19 cellular contexts compared by ENCODE assay signal in genomic region chr2:64598226-64598625, GRCh38. TPM values are rescaled to one million over a fixed set of nuclear protein-coding genes. Genes with fewer than 3 reads are reported as not detected.
A peak's percentile ranks its signal among the peaks of the same experiment; 100 is the strongest.
DNase-seq lines count a peak whose midpoint lies in the region; ATAC-seq, FAIRE-seq and TF ChIP-seq lines count a peak whose summit lies in the region.
"Had no signal": no experiment of that assay in that cellular context is flagged by ENCODE, and none has a peak within 500 bp of the region (broad histone marks: within the 10 kb centered on the region; RNA-seq: fewer than 3 reads in every experiment).

No MANE protein-coding gene starts in this region.

- H3K4me3 ChIP-seq in right atrium auricular region (no peak overlapping the region), HEK293 (ENCODE audit: low read depth, low read length) (no peak overlapping the region)
- H3K4me3 ChIP-seq: BLaER1 treated with 17β-estradiol and CSF1 and Interleukin-3, amounts not matched to agents 10 nM and 100 nM had no signal

- intact Hi-C loops in Right ventricle myocardium inferior (cut with DNase I) = no loop called here

- no peak for FAIRE-seq in GM19239 (lab: Jason Lieb, UNC)
- FAIRE-seq: A204.1, D721Med, G401.6, GM12891 had no signal

- H3K27me3 ChIP-seq in right atrium auricular region = no peaks in the 10 kb centered on the region
- H3K27me3 ChIP-seq: BLaER1 treated with 17β-estradiol and CSF1 and Interleukin-3, amounts not matched to agents 10 nM and 100 nM had no signal

- no peak for TF ChIP-seq CTCF in right atrium auricular region (IDR thresholded peaks at IDR 0.05)
- TF ChIP-seq CTCF in HEK293 (tag by site-specific recombination; IDR thresholded peaks at IDR 0.05) = no peak

- POLR2A ChIA-PET in HEK293 (lab: Yijun Ruan, JAX) = no interaction called here

- H3K4me1 ChIP-seq in right atrium auricular region = peaks cover 0 to 9% of the 10 kb centered on the region in 2 donors
- peaks cover 9% of the 10 kb centered on the region for H3K4me1 ChIP-seq in HEK293 (ENCODE audit: control insufficient read depth, insufficient read depth, low read length)

- ATAC-seq in Right ventricle myocardium inferior = no peak
- no peak for ATAC-seq in HG03378 (IDR thresholded peaks at IDR 0.05; ENCODE audit: unreplicated experiment)
- ATAC-seq: CD8-positive, alpha-beta T cell had no signal

- H3K27ac ChIP-seq in right atrium auricular region (no peak overlapping the region), HEK293 (ENCODE audit: extremely low read depth, low read depth, low read length) (no peak overlapping the region)
- H3K27ac ChIP-seq: BLaER1 treated with 17β-estradiol and CSF1 and Interleukin-3, amounts not matched to agents 10 nM and 100 nM; C4-2B had no signal

- H3K36me3 ChIP-seq in right atrium auricular region (no peaks in the 10 kb centered on the region), HEK293 (ENCODE audit: control insufficient read depth in 2 of 2, insufficient read depth in 1 of 2, low read length in 2 of 2) (no peaks in the 10 kb centered on the region)

- CTCF ChIA-PET in HEK293 (lab: Yijun Ruan, JAX) = interaction anchor here (0.6 to 1.3 kb wide), 2 partner anchors 48 to 427 kb away, joined by 3 to 5 read pairs; no protein-coding TSS in a partner anchor

- DNase-seq in Right ventricle myocardium inferior (ENCODE audit: missing footprints) (peak; percentile 11), right atrium auricular region (ENCODE audit: low spot score) (no peak), GM19239 (ENCODE audit: insufficient read length, low spot score) (no peak)
- DNase-seq: 8988T; AML-193; Caco-2; Calu3; CD4-positive, alpha-beta T cell; CD8-positive, alpha-beta T cell; DMS79 treated with DMSO at 0.1 percent for 48 hours; GF-D8 had no signal

- H3K9me3 ChIP-seq in right atrium auricular region (no peaks in the 10 kb centered on the region), HEK293 (ENCODE audit: control insufficient read depth, insufficient read depth, low read depth, low read length) (no peaks in the 10 kb centered on the region)
- H3K9me3 ChIP-seq: BLaER1 treated with 17β-estradiol and CSF1 and Interleukin-3, amounts not matched to agents 10 nM and 100 nM; Caco-2 had no signal

TF ChIP-seq in HEK293, 187 proteins besides CTCF, POLR2A, EP300 and RAD21:
- peak; percentile 58; the same call in 1 of the 2 replicates for TF ChIP-seq ZNF394 (tag by site-specific recombination; IDR thresholded peaks at IDR 0.05; ENCODE audit: borderline replicate concordance)
- no peak for TF ChIP-seq ZNF843 (tag by site-specific recombination; IDR thresholded peaks at IDR 0.05)
- TF ChIP-seq ZNF426 (tag by site-specific recombination; IDR thresholded peaks at IDR 0.05) = peak; percentile 35
- 0 out of 2 replicates have a peak, but pooled peaks have one; percentile 20 for TF ChIP-seq ZNF623 (tag by site-specific recombination; IDR thresholded peaks at IDR 0.05)
- TF ChIP-seq ZNF518A (tag by site-specific recombination; conservative IDR thresholded peaks at IDR 0.05; ENCODE audit: low read depth) = 0 out of 2 replicates have a peak, but pooled peaks have one; percentile 49
- 0 out of 2 replicates have a peak, but pooled peaks have one; percentile 12 for TF ChIP-seq ZNF555 (tag by site-specific recombination; conservative IDR thresholded peaks at IDR 0.05)
- peak; percentile 14; the same call in 1 of the 2 replicates for TF ChIP-seq ZNF140 (tag by site-specific recombination; IDR thresholded peaks at IDR 0.05)
- no peak for TF ChIP-seq REST (tag by site-specific recombination; IDR thresholded peaks at IDR 0.05)
TF ChIP-seq in HEK293: peak in this region for 6.

RNA-seq across cellular contexts. Expression of gene SERTAD2, which starts 55.5 kb away (rescaled TPM):
- 13.6 TPM for total RNA-seq in Right ventricle myocardium inferior
- total RNA-seq in right atrium auricular region = 10 to 100 TPM; 15.8 to 22.2 TPM
